8 cellular contexts compared by ENCODE assay signal in genomic region chr11:134033696-134034491, GRCh38. TPM values are rescaled to one million over a fixed set of nuclear protein-coding genes. Genes with fewer than 3 reads are reported as not detected.
DNase-seq lines count a peak whose midpoint lies in the region; ATAC-seq and TF ChIP-seq lines count a peak whose summit lies in the region.

No MANE protein-coding gene starts in this region.

- no TSS peak for BruUV-seq in mammary epithelial cell (replicated peaks; lab: Mats Ljungman, UMichigan)

- H3K27ac Mint-ChIP-seq in CD14-positive monocyte, result no peak overlapping the region

- H3K4me2 ChIP-seq in mammary epithelial cell (ENCODE audit: insufficient read depth, low read depth, low read length), result peak overlapping the region; percentile 45

- H3K9ac ChIP-seq in mammary epithelial cell (ENCODE audit: insufficient read depth, low read length), result no peak overlapping the region

- dilution Hi-C loops in mammary epithelial cell (cut with HindIII; ENCODE audit: low sequenced_read_pairs), result no loop called here

- H3K27ac ChIP-seq in VCaP, result peak overlapping the region; percentile 73
- H3K27ac ChIP-seq in mammary epithelial cell (ENCODE audit: insufficient read depth, low read depth, low read length), result no peak overlapping the region
- H3K27ac ChIP-seq in gastrocnemius medialis, result peak overlapping the region; percentile 56 to 73 (median 64)

- ATAC-seq in HG02642 (IDR thresholded peaks at IDR 0.05; ENCODE audit: poor library complexity, unreplicated experiment) (peak; percentile 48), gastrocnemius medialis (peak; percentile 78 to 81)

- intact Hi-C loops in mammary epithelial cell (cut with micrococcal nuclease) (loop anchor here (1.0 to 5.0 kb wide), 3 partner anchors 10 to 107 kb away; partner anchors contain the start of gene IGSF9B), gastrocnemius medialis (cut with DNase I; ENCODE audit: low total_unique reads) (loop anchor here (10.0 kb wide), 1 partner anchor 301 kb away; the partner anchor contains the start of gene GLB1L2), CD14-positive monocyte (cut with micrococcal nuclease) (no loop called here)

- H3K4me1 ChIP-seq in mammary epithelial cell (ENCODE audit: insufficient read depth, low read length), result peaks cover 39% of the 10 kb centered on the region
- peaks cover 27 to 37% of the 10 kb centered on the region in 2 donors for H3K4me1 ChIP-seq in gastrocnemius medialis

- H3K36me3 ChIP-seq in mammary epithelial cell (ENCODE audit: insufficient read depth, low read length), result no peaks in the 10 kb centered on the region
- H3K36me3 ChIP-seq in gastrocnemius medialis, result no peaks in the 10 kb centered on the region

- WGBS in mammary epithelial cell (ENCODE audit: low coverage, missing lambda C conversion rate), result 13% methylated on average over 14 of the region's 17 CpGs

- no peaks in the 10 kb centered on the region for H3K79me2 ChIP-seq in mammary epithelial cell (ENCODE audit: insufficient read depth, low read length)

- H3K4me3 Mint-ChIP-seq in CD14-positive monocyte, result peak overlapping the region in 1 of 2 donors; percentile 67

- H3K4me1 Mint-ChIP-seq in CD14-positive monocyte, result peaks cover 22% of the 10 kb centered on the region

- in situ Hi-C loops in mammary epithelial cell (cut with MboI; ENCODE audit: low sequenced_read_pairs in 2 of 2) (loop anchor here in 1 of 2 donors (25.0 kb wide), 1 partner anchor 97 kb away; no protein-coding TSS in a partner anchor), gastrocnemius medialis (cut with MboI; ENCODE audit: low sequenced_read_pairs in 4 of 4) (no loop called here)

- no peaks in the 10 kb centered on the region for H3K36me3 Mint-ChIP-seq in CD14-positive monocyte

- H3K27me3 Mint-ChIP-seq in CD14-positive monocyte (ENCODE audit: low read depth in 3 of 3), result peaks cover 48 to 74% (median 69%) of the 10 kb centered on the region in 3 donors

- TF ChIP-seq POLR2A in gastrocnemius medialis (IDR thresholded peaks at IDR 0.05), result peak in 1 of 2 donors; percentile 29

- H3K9me3 ChIP-seq in mammary epithelial cell (replicated peaks; ENCODE audit: insufficient read depth, low read length) (no peaks in the 10 kb centered on the region), iPS-18c (ENCODE audit: control insufficient read depth, insufficient read depth, low read length) (peaks cover 2% of the 10 kb centered on the region), gastrocnemius medialis (no peaks in the 10 kb centered on the region)

- DNase-seq in ELF-1 (ENCODE audit: low read depth, low spot score), result peak; percentile 95
- peak; percentile 72 to 91 for DNase-seq in NCI-H187 (lab: John Stamatoyannopoulos, UW)
- peak; percentile 66 for DNase-seq in mammary epithelial cell
- DNase-seq in gastrocnemius medialis, result peak; percentile 35 to 51
- no peak for DNase-seq in CD14-positive monocyte (ENCODE audit: low spot score)

- no peak overlapping the region for H3K4me3 ChIP-seq in mammary epithelial cell (replicated peaks in 1 of 3; ENCODE audit: insufficient read depth in 1 of 3, low read depth in 2 of 3, low read length in 3 of 3)
- H3K4me3 ChIP-seq in iPS-18c (ENCODE audit: insufficient read depth, low read depth, low read length), result 0 out of 2 replicates have a peak overlapping the region, but pooled peaks have one; percentile 5
- H3K4me3 ChIP-seq in gastrocnemius medialis, result peak overlapping the region; percentile 22 to 47 (median 32)

- H2AFZ ChIP-seq in mammary epithelial cell (ENCODE audit: low read depth, low read length), result peak overlapping the region; percentile 70

- TF ChIP-seq CTCF in VCaP (conservative IDR thresholded peaks at IDR 0.05) (no peak), mammary epithelial cell (conservative IDR thresholded peaks at IDR 0.05 in 1 of 2, IDR thresholded peaks at IDR 0.05 in 1 of 2; ENCODE audit: extremely low read depth in 1 of 2, insufficient read depth in 1 of 2, low read depth in 1 of 2, low read length in 2 of 2) (no peak), gastrocnemius medialis (IDR thresholded peaks at IDR 0.05 in 4 of 5, conservative IDR thresholded peaks at IDR 0.05 in 1 of 5) (no peak), CD14-positive monocyte (IDR thresholded peaks at IDR 0.05) (no peak)

- CTCF ChIA-PET in mammary epithelial cell (lab: Charles Lee; ENCODE audit: low non-redundant PET), result interaction anchor here (0.6 kb wide), 1 partner anchor 38 kb away, joined by 4 read pairs; no protein-coding TSS in a partner anchor

- no peaks in the 10 kb centered on the region for H4K20me1 ChIP-seq in mammary epithelial cell (ENCODE audit: insufficient read depth, low read length)

- H3K9me3 Mint-ChIP-seq in CD14-positive monocyte, result peaks cover 0 to 7% (median 0%) of the 10 kb centered on the region in 7 donors

- H3K27me3 ChIP-seq in mammary epithelial cell (ENCODE audit: insufficient read depth, low read length), result no peaks in the 10 kb centered on the region
- H3K27me3 ChIP-seq in gastrocnemius medialis, result no peaks in the 10 kb centered on the region

RNA-seq across cellular contexts. Expression of gene JAM3, which starts 35.0 kb away (rescaled TPM):
- total RNA-seq in mammary epithelial cell, result 10 to 100 TPM; 19.8 to 40.7 TPM
- polyA plus RNA-seq in mammary epithelial cell, result 5.8 TPM
- polyA minus RNA-seq in mammary epithelial cell, result 45.0 TPM
- total RNA-seq in gastrocnemius medialis, result 1 to 10 TPM; 3.5 to 9.7 (median 6.2) TPM
- polyA plus RNA-seq in CD14-positive monocyte, result under 1 TPM; 0.12 to 0.25 TPM

Comparison
In these comparisons a context has a peak if more than half of its experiments do, and no peak if none do; other contexts are left out.
1. H3K4me3 ChIP-seq: peak in iPS-18c (single experiment) and gastrocnemius medialis (4 of 4); none in mammary epithelial cell (0 of 3).
2. intact Hi-C loops: an anchor here in mammary epithelial cell (1.0 to 5.0 kb wide) and gastrocnemius medialis (10.0 kb wide); none called in CD14-positive monocyte.